11 cellular contexts compared by ENCODE assay signal in the genomic region with DNA sequence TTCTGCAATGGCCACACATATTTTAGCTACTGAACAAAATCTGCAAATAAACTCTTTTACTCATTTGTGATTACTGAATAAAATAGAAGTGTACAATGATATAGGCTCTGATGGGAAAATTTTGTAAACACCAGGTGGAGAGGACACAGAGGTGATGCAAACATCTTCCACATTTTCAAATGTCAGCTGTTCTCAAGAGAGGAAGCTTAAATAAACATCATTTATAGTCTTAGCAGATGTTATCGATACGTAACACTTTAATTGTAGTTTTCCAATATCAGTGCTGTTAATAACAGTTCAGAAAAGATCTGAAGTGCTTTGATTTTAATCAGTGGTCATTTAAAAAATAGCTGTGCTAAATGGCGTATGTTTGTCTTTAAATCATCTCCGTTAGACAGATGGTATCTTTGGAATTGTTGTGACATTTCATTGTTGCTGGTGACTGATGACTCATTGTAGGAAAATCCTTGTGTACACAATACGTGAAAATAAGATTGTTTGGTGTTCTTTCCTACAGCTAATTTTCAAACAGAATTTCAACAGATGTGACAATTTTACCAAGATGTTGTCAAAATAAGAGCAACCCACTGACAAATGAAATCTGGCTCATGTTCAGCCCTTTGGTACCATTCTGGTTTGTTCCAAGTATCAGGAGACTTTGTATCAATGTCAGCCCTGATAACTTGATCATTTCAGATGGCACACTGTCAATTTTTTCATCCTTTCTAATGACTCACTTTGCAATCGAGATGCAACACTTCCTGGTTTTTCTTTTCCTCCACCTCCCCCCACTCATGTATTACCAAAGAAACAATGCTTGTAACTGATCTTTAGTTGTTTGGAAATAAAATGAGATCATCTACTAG.
DNase-seq lines count a peak whose midpoint lies in the region; ATAC-seq, FAIRE-seq and TF ChIP-seq lines count a peak whose summit lies in the region.
"Had no signal": no experiment of that assay in that cellular context is flagged by ENCODE, and none has a peak within 500 bp of the region (broad histone marks: within the 10 kb centered on the region; RNA-seq: fewer than 3 reads in every experiment).

No MANE protein-coding gene starts in this region.

- H3K4ac ChIP-seq in mesendoderm (ENCODE audit: low read depth, low read length): no peak overlapping the region

- peaks cover 10% of the 10 kb centered on the region for H3K4me1 ChIP-seq in astrocyte (ENCODE audit: insufficient read depth, low read length)
- H3K4me1 ChIP-seq in mesendoderm (ENCODE audit: control insufficient read depth, low read depth, low read length): peaks cover 1% of the 10 kb centered on the region
- H3K4me1 ChIP-seq in right cardiac atrium (ENCODE audit: control insufficient read depth, insufficient read depth, low read length): no peaks in the 10 kb centered on the region
- no peaks in the 10 kb centered on the region for H3K4me1 ChIP-seq in vagina
- H3K4me1 ChIP-seq: neural progenitor cell had no signal

- no peak overlapping the region for H3K56ac ChIP-seq in mesendoderm (ENCODE audit: low read length)

- peak; percentile 23 for DNase-seq in EH (ENCODE audit: low read depth)
- peak; percentile 94 for DNase-seq in NCI-H146 treated with DMSO at 0.1 percent for 48 hours (lab: John Stamatoyannopoulos, UW; ENCODE audit: unreplicated experiment)
- peak; percentile 51 for DNase-seq in astrocyte (ENCODE audit: low read depth)
- peak; percentile 65 for DNase-seq in mesendoderm
- no peak for DNase-seq in right cardiac atrium
- no peak for DNase-seq in HPDE6-E6E7 (ENCODE audit: extremely low spot score)
- DNase-seq in vagina (ENCODE audit: extremely low spot score in 2 of 2): no peak
- DNase-seq: cerebellar nuclear complex had no signal

- peaks cover 7% of the 10 kb centered on the region for H4K20me1 ChIP-seq in astrocyte (ENCODE audit: insufficient read depth, low read length)

- H3K9ac ChIP-seq in astrocyte (ENCODE audit: low read length): no peak overlapping the region
- H3K9ac ChIP-seq in mesendoderm (ENCODE audit: low read length): no peak overlapping the region
- H3K9ac ChIP-seq: neural progenitor cell had no signal

- H2BK120ac ChIP-seq in mesendoderm (ENCODE audit: low read depth, low read length): no peak overlapping the region

- H3K36me3 ChIP-seq in astrocyte (ENCODE audit: insufficient read depth, low read length) (no peaks in the 10 kb centered on the region), mesendoderm (ENCODE audit: control insufficient read depth, insufficient read depth, low read length) (no peaks in the 10 kb centered on the region), vagina (no peaks in the 10 kb centered on the region)
- H3K36me3 ChIP-seq: neural progenitor cell had no signal

- H3K79me1 ChIP-seq in mesendoderm (ENCODE audit: low read length): no peaks in the 10 kb centered on the region

- no peak overlapping the region for H3K18ac ChIP-seq in mesendoderm (ENCODE audit: low read length)

- H3K4me1 Mint-ChIP-seq in astrocyte (ENCODE audit: low read depth, unreplicated experiment): peaks cover 18% of the 10 kb centered on the region
- H3K4me1 Mint-ChIP-seq: neural progenitor cell had no signal

- H2AK5ac ChIP-seq in mesendoderm (ENCODE audit: low read length): no peak overlapping the region

- no peak overlapping the region for H2BK15ac ChIP-seq in mesendoderm (replicated peaks; ENCODE audit: low read depth)

- ATAC-seq in HG02852 (IDR thresholded peaks at IDR 0.05; ENCODE audit: unreplicated experiment) (no peak), right cardiac atrium (no peak)

- FAIRE-seq in astrocyte (lab: Jason Lieb, UNC): peak; percentile 78
- FAIRE-seq: G401.6 had no signal

- H3K27me3 ChIP-seq in astrocyte (ENCODE audit: insufficient read depth, low read length) (no peaks in the 10 kb centered on the region), mesendoderm (ENCODE audit: insufficient read depth, low read length, poor library complexity) (no peaks in the 10 kb centered on the region), right cardiac atrium (ENCODE audit: control insufficient read depth, insufficient read depth) (no peaks in the 10 kb centered on the region), vagina (no peaks in the 10 kb centered on the region)
- H3K27me3 ChIP-seq: neural progenitor cell had no signal

- H3K9me3 Mint-ChIP-seq in astrocyte (ENCODE audit: unreplicated experiment): peaks cover 3% of the 10 kb centered on the region
- H3K9me3 Mint-ChIP-seq: neural progenitor cell had no signal

- WGBS in mesendoderm (ENCODE audit: extremely low coverage, insufficient coverage, low lambda C conversion rate): no CpG with 5 or more reads among the region's 6 CpGs
- WGBS in right cardiac atrium: 53% methylated on average over 6 of the region's 6 CpGs

- H3K27ac Mint-ChIP-seq in astrocyte (ENCODE audit: unreplicated experiment): peak overlapping the region; percentile 70
- H3K27ac Mint-ChIP-seq: neural progenitor cell had no signal

- TF ChIP-seq POLR2A in vagina (IDR thresholded peaks at IDR 0.05): no peak

- H2AFZ ChIP-seq in astrocyte (ENCODE audit: low read depth, low read length): peak overlapping the region; percentile 6
- H2AFZ ChIP-seq: neural progenitor cell had no signal

- intact Hi-C loops in right cardiac atrium (cut with DNase I): no loop called here
- intact Hi-C loops in vagina (cut with DNase I): no loop called here

- H3K23ac ChIP-seq in mesendoderm (ENCODE audit: low read length): no peak overlapping the region

- H3K36me3 Mint-ChIP-seq in astrocyte (ENCODE audit: low read depth, unreplicated experiment): no peaks in the 10 kb centered on the region
- H3K36me3 Mint-ChIP-seq: neural progenitor cell had no signal

- H4K5ac ChIP-seq in mesendoderm (ENCODE audit: low read length): no peak overlapping the region

- H2BK5ac ChIP-seq in mesendoderm (ENCODE audit: low read length): no peak overlapping the region

- H3K27ac ChIP-seq in astrocyte (ENCODE audit: low read depth, low read length) (peak overlapping the region; percentile 15), mesendoderm (ENCODE audit: low read depth, low read length) (no peak overlapping the region), right cardiac atrium (ENCODE audit: low read length) (no peak overlapping the region), vagina (no peak overlapping the region)
- H3K27ac ChIP-seq: neural progenitor cell had no signal

- H3K4me3 ChIP-seq in astrocyte (ENCODE audit: insufficient read depth, low read depth, low read length) (no peak overlapping the region), mesendoderm (ENCODE audit: low read length) (no peak overlapping the region), right cardiac atrium (ENCODE audit: low read length) (no peak overlapping the region), vagina (no peak overlapping the region)
- H3K4me3 ChIP-seq: neural progenitor cell had no signal

- H3K27me3 Mint-ChIP-seq in astrocyte (ENCODE audit: low read depth, unreplicated experiment): no peaks in the 10 kb centered on the region

- TF ChIP-seq CTCF in astrocyte (IDR thresholded peaks at IDR 0.05; ENCODE audit: insufficient read depth, low read depth, low read length): no peak
- TF ChIP-seq CTCF in vagina (IDR thresholded peaks at IDR 0.05): no peak

- no peaks in the 10 kb centered on the region for H3K9me3 ChIP-seq in astrocyte (ENCODE audit: insufficient read depth, low read depth, low read length)
- no peaks in the 10 kb centered on the region for H3K9me3 ChIP-seq in right cardiac atrium (ENCODE audit: control insufficient read depth, low read length)
- H3K9me3 ChIP-seq in vagina: no peaks in the 10 kb centered on the region

- no peak overlapping the region for H3K4me3 Mint-ChIP-seq in astrocyte (ENCODE audit: unreplicated experiment)
- H3K4me3 Mint-ChIP-seq: neural progenitor cell had no signal

- H3K4me2 ChIP-seq in astrocyte (ENCODE audit: low read length) (peak overlapping the region; percentile 60), mesendoderm (ENCODE audit: low read length) (no peak overlapping the region)
- H3K4me2 ChIP-seq: neural progenitor cell had no signal

- H3K79me2 ChIP-seq in astrocyte (ENCODE audit: insufficient read depth, low read length): no peaks in the 10 kb centered on the region
- H3K79me2 ChIP-seq in mesendoderm (ENCODE audit: control insufficient read depth, insufficient read depth, low read length): no peaks in the 10 kb centered on the region

- no peak overlapping the region for H4K8ac ChIP-seq in mesendoderm (ENCODE audit: low read depth, low read length)

Comparison
In these comparisons a context has a peak if more than half of its experiments do, and no peak if none do; other contexts are left out.
1. DNase-seq: peak in EH (single experiment), NCI-H146 treated with DMSO at 0.1 percent for 48 hours (single experiment), astrocyte (single experiment) and mesendoderm (single experiment); none in right cardiac atrium (0 of 3), HPDE6-E6E7 (single experiment) and vagina (0 of 2).